8 cellular contexts compared by ENCODE assay signal in the genomic region with DNA sequence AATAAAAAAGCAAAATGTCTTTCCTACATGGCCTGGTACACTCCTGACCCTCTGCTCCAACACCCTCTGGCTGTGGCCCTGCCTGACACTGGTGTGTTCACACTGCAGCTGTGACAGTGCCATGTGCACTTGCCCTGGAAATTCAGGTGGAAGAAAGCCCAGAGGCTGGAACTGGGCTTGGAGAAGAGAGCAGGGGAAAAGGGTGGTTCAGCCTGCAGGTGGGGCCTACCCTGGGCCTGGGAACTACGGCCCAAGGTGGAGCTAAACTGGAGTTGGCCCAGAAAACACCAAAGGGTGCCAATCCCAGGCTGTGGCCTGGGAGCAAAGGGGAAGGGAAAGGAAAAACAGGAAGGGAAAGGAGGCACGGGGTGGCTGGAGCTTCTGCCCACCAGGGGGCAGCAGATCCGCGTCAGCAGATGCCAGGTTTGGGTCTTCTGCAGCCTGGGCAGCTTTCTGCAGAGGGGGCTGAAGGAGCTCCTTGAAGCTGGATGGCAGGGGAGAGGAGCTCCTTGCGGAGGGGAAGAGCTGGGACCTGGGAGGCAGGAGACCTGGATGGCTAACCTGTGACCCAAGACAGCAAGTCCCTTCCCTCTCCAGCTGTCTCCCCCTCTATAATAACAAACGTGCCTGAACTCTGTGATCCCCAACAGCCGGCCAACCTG. TPM values are rescaled to one million over a fixed set of nuclear protein-coding genes. Genes with fewer than 3 reads are reported as not detected.
DNase-seq lines count a peak whose midpoint lies in the region; ATAC-seq and TF ChIP-seq lines count a peak whose summit lies in the region.

No MANE protein-coding gene starts in this region.

- peaks cover 0 to 51% of the 10 kb centered on the region in 2 donors for H3K4me1 ChIP-seq in right atrium auricular region

- H3K27me3 ChIP-seq in right atrium auricular region: no peaks in the 10 kb centered on the region

- H3K27ac ChIP-seq in angular gyrus (ENCODE audit: low read depth, low read length): peak overlapping the region; percentile 32
- peak overlapping the region; percentile 19 to 39 for H3K27ac ChIP-seq in right atrium auricular region

- H3K4me3 ChIP-seq in right atrium auricular region (no peak overlapping the region), retinal pigment epithelial cell (ENCODE audit: low read length) (no peak overlapping the region)

- H3K36me3 ChIP-seq in right atrium auricular region: peaks cover 66% of the 10 kb centered on the region

- peak; percentile 92 to 96 for TF ChIP-seq CTCF in right atrium auricular region (IDR thresholded peaks at IDR 0.05)
- peak; percentile 96 for TF ChIP-seq CTCF in retinal pigment epithelial cell (conservative IDR thresholded peaks at IDR 0.05; ENCODE audit: low read depth, low read length)

- no peaks in the 10 kb centered on the region for H3K9me3 ChIP-seq in right atrium auricular region

- no peak for ATAC-seq in GM21825 (IDR thresholded peaks at IDR 0.05; ENCODE audit: unreplicated experiment)
- no peak for ATAC-seq in GM19328 (IDR thresholded peaks at IDR 0.05; ENCODE audit: unreplicated experiment)

- in situ Hi-C loops in G401 (cut with HindIII; ENCODE audit: low sequenced_read_pairs): no loop called here

- DNase-seq in G401 (ENCODE audit: low spot score): peak; percentile 72
- peak; percentile 83 for DNase-seq in HT1080 (ENCODE audit: low read depth)
- DNase-seq in T follicular helper cell (ENCODE audit: low read depth): peak; percentile 60
- DNase-seq in right atrium auricular region (ENCODE audit: low spot score): no peak
- no peak for DNase-seq in retinal pigment epithelial cell (ENCODE audit: low read depth)

RNA-seq across cellular contexts. Expression of gene CTCF, which starts 15.4 kb away (rescaled TPM):
- 32.4 and 37.3 TPM in 2 replicates for total RNA-seq in G401 (2014; rRNA removed; shearing (Covaris generic))
- 44.4 and 53.8 TPM in 2 replicates for total RNA-seq in HT1080 (2014; rRNA removed; shearing (Covaris generic))
- polyA plus RNA-seq in HT1080 (2015; cell fraction: cytosol; rRNA removed): 35.9 and 41.1 TPM in 2 replicates
- polyA plus RNA-seq in HT1080 (2015; cell fraction: nucleus; rRNA removed): 48.9 and 49.9 TPM in 2 replicates
- 10 to 100 TPM; 24.5 to 31.6 TPM for total RNA-seq in right atrium auricular region

RNA-seq across cellular contexts. Expression of gene RIPOR1, which starts 18.3 kb away (rescaled TPM):
- total RNA-seq in G401 (2014; rRNA removed; shearing (Covaris generic)): 4.1 and 11.5 TPM in 2 replicates
- total RNA-seq in HT1080 (2014; rRNA removed; shearing (Covaris generic)): 17.2 and 18.2 TPM in 2 replicates
- 32.3 and 34.9 TPM in 2 replicates for polyA plus RNA-seq in HT1080 (2015; cell fraction: cytosol; rRNA removed)
- polyA plus RNA-seq in HT1080 (2015; cell fraction: nucleus; rRNA removed): 53.8 and 54.0 TPM in 2 replicates
- 10 to 100 TPM; 43.9 to 66.9 TPM for total RNA-seq in right atrium auricular region

Comparison
In these comparisons a context has a peak if more than half of its experiments do, and no peak if none do; other contexts are left out.
1. DNase-seq: peak in G401 (single experiment), HT1080 (single experiment) and T follicular helper cell (single experiment); none in right atrium auricular region (single experiment) and retinal pigment epithelial cell (single experiment).